ENCODE assay signal across 19 cellular contexts in the genomic region with DNA sequence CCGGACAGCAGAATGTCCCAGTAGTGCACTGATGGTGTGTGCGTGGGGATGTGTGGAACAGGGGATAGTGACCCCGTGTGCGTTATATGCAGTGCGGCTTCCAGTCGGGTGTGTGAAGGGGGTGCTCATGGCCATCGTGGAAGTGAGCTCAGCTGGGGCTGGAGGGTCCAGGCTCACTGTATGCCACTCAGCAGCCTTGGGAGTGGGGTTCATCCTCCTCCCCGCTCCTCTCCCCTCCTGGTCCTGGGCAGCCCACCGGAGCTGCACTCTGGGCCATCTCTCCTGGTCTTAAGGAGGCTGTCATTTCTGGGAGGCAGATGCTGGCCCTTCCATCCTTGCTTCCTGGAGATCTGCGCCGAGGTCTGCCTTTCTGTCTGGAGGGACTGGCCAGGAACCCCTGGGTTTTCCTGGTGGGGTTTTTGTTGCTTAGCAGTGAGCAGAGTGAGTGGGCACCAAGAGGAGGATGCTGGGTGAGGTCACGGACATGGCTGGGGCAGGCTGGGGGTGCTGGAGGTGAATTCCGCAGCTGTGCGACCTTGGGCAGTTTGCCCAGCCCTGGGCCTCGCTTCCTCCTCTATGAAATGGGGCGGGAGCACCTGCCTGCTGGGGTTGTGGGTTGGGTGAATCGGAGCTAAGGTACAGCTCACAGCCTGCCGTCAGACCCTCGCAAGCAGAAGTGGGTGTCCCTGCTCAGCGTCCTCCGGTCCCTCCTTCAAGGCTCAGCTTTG.
DNase-seq lines count a peak whose midpoint lies in the region; ATAC-seq and TF ChIP-seq lines count a peak whose summit lies in the region.
"Had no signal": no experiment of that assay in that cellular context is flagged by ENCODE, and none has a peak within 500 bp of the region (broad histone marks: within the 10 kb centered on the region; RNA-seq: fewer than 3 reads in every experiment).

No MANE protein-coding gene starts in this region.

- peaks cover 23% of the 10 kb centered on the region for H3K4me1 Mint-ChIP-seq in type B pancreatic cell (ENCODE audit: unreplicated experiment)
- H3K4me1 Mint-ChIP-seq: T-cell had no signal

- H3K4me3 ChIP-seq in body of pancreas = no peak overlapping the region
- no peak overlapping the region for H3K4me3 ChIP-seq in mucosa of descending colon
- H3K4me3 ChIP-seq: breast epithelium, PC-9, spleen had no signal

- 40 to 63% methylated on average over 1 to 21 of the region's 21 CpGs for WGBS in body of pancreas, 2 donors

- H3K9me3 Mint-ChIP-seq in type B pancreatic cell = no peaks in the 10 kb centered on the region
- H3K9me3 Mint-ChIP-seq: effector memory CD8-positive, alpha-beta T cell; T-cell had no signal

- intact Hi-C loops in body of pancreas (cut with DNase I) = no loop called here
- intact Hi-C loops in mucosa of descending colon (cut with DNase I, micrococcal nuclease) = no loop called here

- no peaks in the 10 kb centered on the region for H3K27me3 Mint-ChIP-seq in type B pancreatic cell

- no peaks in the 10 kb centered on the region for H3K27me3 ChIP-seq in body of pancreas
- H3K27me3 ChIP-seq: breast epithelium, spleen had no signal

- H3K27ac Mint-ChIP-seq in type B pancreatic cell = no peak overlapping the region
- H3K27ac Mint-ChIP-seq: T-cell had no signal

- H3K36me3 ChIP-seq in body of pancreas (replicated peaks in 1 of 2; ENCODE audit: insufficient read depth in 1 of 2, low read depth in 2 of 2) (no peaks in the 10 kb centered on the region), mucosa of descending colon (ENCODE audit: low read depth) (no peaks in the 10 kb centered on the region)
- H3K36me3 ChIP-seq: breast epithelium had no signal

- TF ChIP-seq CTCF in body of pancreas (IDR thresholded peaks at IDR 0.05) (no peak), mucosa of descending colon (IDR thresholded peaks at IDR 0.05) (no peak), type B pancreatic cell (conservative IDR thresholded peaks at IDR 0.05) (no peak)

- peak overlapping the region in 3 of 4 donors; percentile 38 to 73 (median 67) for H3K27ac ChIP-seq in body of pancreas
- H3K27ac ChIP-seq: breast epithelium, parathyroid adenoma, PC-9 had no signal

- DNase-seq in NCI-H2029 (lab: John Stamatoyannopoulos, UW) (peak; percentile 21), NCI-H2029 treated with DMSO at 0.1 percent for 48 hours (lab: John Stamatoyannopoulos, UW) (no peak), body of pancreas (peak; percentile 67 to 75 (median 72)), mucosa of descending colon (peak; percentile 71 to 86 (median 85)), type B pancreatic cell (ENCODE audit: extremely low spot score, unreplicated experiment) (no peak), NCI-H146 treated with DMSO at 0.1 percent for 48 hours (lab: John Stamatoyannopoulos, UW; ENCODE audit: unreplicated experiment) (no peak), LoVo (ENCODE audit: low spot score) (no peak)
- DNase-seq: 8988T; activated naive CD4-positive, alpha-beta T cell treated with Interleukin-2 at 50 U/mL for 16 hours; effector memory CD8-positive, alpha-beta T cell; GDM1; midbrain; NCI-H187; PC-9; spleen; T-cell had no signal

- TF ChIP-seq POLR2A in body of pancreas (IDR thresholded peaks at IDR 0.05) = peak in 1 of 3 donors; percentile 11

- H3K36me3 Mint-ChIP-seq in type B pancreatic cell = no peaks in the 10 kb centered on the region
- H3K36me3 Mint-ChIP-seq: T-cell had no signal

- peak; percentile 72 for ATAC-seq in body of pancreas
- peak; percentile 75 for ATAC-seq in mucosa of descending colon
- no peak for ATAC-seq in HG02870 (IDR thresholded peaks at IDR 0.05; ENCODE audit: unreplicated experiment)
- ATAC-seq: effector memory CD8-positive, alpha-beta T cell; T-cell had no signal

- H3K4me3 Mint-ChIP-seq in type B pancreatic cell = no peak overlapping the region
- H3K4me3 Mint-ChIP-seq: effector memory CD8-positive, alpha-beta T cell; T-cell had no signal

- H3K4me1 ChIP-seq in body of pancreas (peaks cover 43% of the 10 kb centered on the region), mucosa of descending colon (ENCODE audit: low read depth) (peaks cover 24% of the 10 kb centered on the region)

- no peaks in the 10 kb centered on the region for H3K9me3 ChIP-seq in body of pancreas
- H3K9me3 ChIP-seq in mucosa of descending colon = no peaks in the 10 kb centered on the region
- H3K9me3 ChIP-seq: breast epithelium, spleen had no signal

Comparison
In these comparisons a context has a peak if more than half of its experiments do, and no peak if none do; other contexts are left out.
1. DNase-seq: peak in NCI-H2029 (single experiment), body of pancreas (4 of 4) and mucosa of descending colon (3 of 3); none in NCI-H2029 treated with DMSO at 0.1 percent for 48 hours (single experiment), type B pancreatic cell (single experiment), NCI-H146 treated with DMSO at 0.1 percent for 48 hours (single experiment) and LoVo (single experiment).